Comparison of ENCODE assay signal across 1 cellular context in genomic region chr17:73250851-73251640, GRCh38.
TF ChIP-seq lines count a peak whose summit lies in the region.

No MANE protein-coding gene starts in this region.

TF ChIP-seq in HepG2, 621 proteins besides CTCF, POLR2A, EP300 and RAD21 (continued from another document):
- TF ChIP-seq ZFX (CRISPR knock-in tag; IDR thresholded peaks at IDR 0.05; ENCODE audit: low read depth) = 0 out of 2 replicates have a peak, but pooled peaks have one; percentile 11
- TF ChIP-seq AGO2 (optimal IDR thresholded peaks at IDR 0.05; ENCODE audit: low read depth, low read length) = peak; percentile 24
- TF ChIP-seq PCBP2 (optimal IDR thresholded peaks at IDR 0.05; ENCODE audit: low read depth, low read length, poor library complexity, severe bottlenecking) = no peak
- TF ChIP-seq POLR2G (IDR thresholded peaks at IDR 0.05; ENCODE audit: low read depth, low read length) = 0 out of 2 replicates have a peak, but pooled peaks have one; percentile 9
- TF ChIP-seq ZNF280B (CRISPR knock-in tag; IDR thresholded peaks at IDR 0.05; ENCODE audit: borderline replicate concordance) = peak; percentile 53; the same call in 1 of the 2 replicates
- peak; percentile 29; the same call in 1 of the 2 replicates for TF ChIP-seq NR2F6 (IDR thresholded peaks at IDR 0.05)
- TF ChIP-seq NR2F6 (CRISPR knock-in tag; IDR thresholded peaks at IDR 0.05) = 0 out of 2 replicates have a peak, but pooled peaks have one; percentile 22
- TF ChIP-seq ZNF318 (CRISPR knock-in tag; IDR thresholded peaks at IDR 0.05) = no peak
- TF ChIP-seq MTA1 (CRISPR knock-in tag; IDR thresholded peaks at IDR 0.05; ENCODE audit: borderline replicate concordance) = 0 out of 2 replicates have a peak, but pooled peaks have one; percentile 33
TF ChIP-seq in HepG2: peak in this region for 6.
